ENCODE assay signal across 8 cellular contexts in the genomic region with DNA sequence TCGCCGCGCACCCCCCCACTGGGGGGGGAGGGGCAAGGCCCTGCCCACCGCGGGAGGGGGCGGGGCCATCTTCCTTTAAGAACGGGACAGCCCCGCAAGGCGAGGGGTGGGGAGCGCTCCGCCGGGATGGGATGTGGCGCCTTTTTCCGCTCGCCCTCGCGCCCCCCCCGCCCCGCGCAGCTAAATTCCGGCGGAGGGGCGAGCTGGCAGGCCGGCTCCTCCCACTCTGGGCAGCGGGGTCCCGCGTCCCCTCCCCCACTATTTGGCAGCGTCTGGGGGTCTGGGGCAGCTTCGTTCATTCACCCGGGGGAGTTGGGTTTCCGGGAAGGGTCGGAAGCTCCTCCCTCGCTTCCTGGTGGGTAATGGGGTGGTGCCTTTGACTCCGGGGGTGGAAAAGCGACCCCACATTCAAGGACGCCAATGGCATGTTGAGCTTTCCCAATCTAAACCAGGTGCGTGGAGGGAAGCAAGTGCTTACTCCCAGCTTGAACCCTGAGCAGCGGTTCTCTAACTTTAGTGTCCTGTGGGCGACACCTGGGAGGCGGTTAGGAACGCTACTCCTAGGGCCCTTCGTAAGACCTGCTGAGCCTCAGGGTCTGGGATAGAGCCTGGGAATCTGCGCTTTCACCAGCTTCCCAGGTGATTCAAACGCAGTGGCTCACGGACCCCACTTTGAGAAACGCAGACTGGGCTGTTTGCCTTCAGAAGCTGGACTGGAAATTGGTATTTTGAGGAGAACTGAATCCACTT. TPM values are rescaled to one million over a fixed set of nuclear protein-coding genes. Genes with fewer than 3 reads are reported as not detected.
A peak's percentile ranks its signal among the peaks of the same experiment; 100 is the strongest.
DNase-seq lines count a peak whose midpoint lies in the region; ATAC-seq and TF ChIP-seq lines count a peak whose summit lies in the region.

No MANE protein-coding gene starts in this region.

- peak overlapping the region; percentile 90 for H3K4me3 ChIP-seq in choroid plexus epithelial cell (ENCODE audit: low read depth, low read length)

- peak overlapping the region; percentile 82 to 83 for H3K4me3 Mint-ChIP-seq in CD14-positive monocyte

- peaks cover 1 to 8% of the 10 kb centered on the region in 2 donors for H3K36me3 Mint-ChIP-seq in CD14-positive monocyte

- H3K27me3 Mint-ChIP-seq in CD14-positive monocyte (ENCODE audit: low read depth in 3 of 3), result no peaks in the 10 kb centered on the region

- no peak for DNase-seq in CD14-positive monocyte (ENCODE audit: low spot score)
- peak; percentile 91 for DNase-seq in NCI-H2171 (lab: John Stamatoyannopoulos, UW)
- peak; percentile 66 to 73 for DNase-seq in activated CD4-positive, alpha-beta T cell treated with anti-CD3 and anti-CD28 coated beads for 24 hours (ENCODE audit: low read depth in 2 of 2)
- peak; percentile 60 for DNase-seq in choroid plexus epithelial cell (ENCODE audit: low read depth)
- peak; percentile 75 to 85 for DNase-seq in left colon
- DNase-seq in stimulated activated CD4-positive, alpha-beta T cell treated with anti-CD3 and anti-CD28 coated beads, Interleukin-2, amount 100 ng/mL, for 24 hours, result peak; percentile 84 to 85

- peak overlapping the region; percentile 41 to 89 (median 75) for H3K27ac Mint-ChIP-seq in CD14-positive monocyte

- TF ChIP-seq CTCF in CD14-positive monocyte (IDR thresholded peaks at IDR 0.05), result no peak
- TF ChIP-seq CTCF in choroid plexus epithelial cell (conservative IDR thresholded peaks at IDR 0.05; ENCODE audit: low read depth, low read length), result no peak

- peak; percentile 25 for ATAC-seq in GM21619 (IDR thresholded peaks at IDR 0.05; ENCODE audit: unreplicated experiment)
- ATAC-seq in left colon, result peak; percentile 55
- ATAC-seq in GM18858 (IDR thresholded peaks at IDR 0.05; ENCODE audit: unreplicated experiment), result no peak

- H3K9me3 Mint-ChIP-seq in CD14-positive monocyte, result no peaks in the 10 kb centered on the region

- H3K4me1 Mint-ChIP-seq in CD14-positive monocyte, result peaks cover 46% of the 10 kb centered on the region

- intact Hi-C loops in CD14-positive monocyte (cut with micrococcal nuclease), result loop anchor here in 1 of 2 donors (5.0 kb wide), 1 partner anchor 247 kb away; no protein-coding TSS in a partner anchor
- intact Hi-C loops in left colon (cut with DNase I, micrococcal nuclease), result loop anchor here in 1 of 2 donors (10.0 kb wide), 1 partner anchor 126 kb away; no protein-coding TSS in a partner anchor

RNA-seq across cellular contexts. Expression of gene ASXL1, which starts 0.9 kb away (rescaled TPM):
- polyA plus RNA-seq in CD14-positive monocyte, result 1 to 10 TPM; 1.8 to 2.8 TPM
- total RNA-seq in left colon, result 10 to 100 TPM; 39.9 to 42.5 TPM
